ENCODE assay signal across 8 cellular contexts in the genomic region with DNA sequence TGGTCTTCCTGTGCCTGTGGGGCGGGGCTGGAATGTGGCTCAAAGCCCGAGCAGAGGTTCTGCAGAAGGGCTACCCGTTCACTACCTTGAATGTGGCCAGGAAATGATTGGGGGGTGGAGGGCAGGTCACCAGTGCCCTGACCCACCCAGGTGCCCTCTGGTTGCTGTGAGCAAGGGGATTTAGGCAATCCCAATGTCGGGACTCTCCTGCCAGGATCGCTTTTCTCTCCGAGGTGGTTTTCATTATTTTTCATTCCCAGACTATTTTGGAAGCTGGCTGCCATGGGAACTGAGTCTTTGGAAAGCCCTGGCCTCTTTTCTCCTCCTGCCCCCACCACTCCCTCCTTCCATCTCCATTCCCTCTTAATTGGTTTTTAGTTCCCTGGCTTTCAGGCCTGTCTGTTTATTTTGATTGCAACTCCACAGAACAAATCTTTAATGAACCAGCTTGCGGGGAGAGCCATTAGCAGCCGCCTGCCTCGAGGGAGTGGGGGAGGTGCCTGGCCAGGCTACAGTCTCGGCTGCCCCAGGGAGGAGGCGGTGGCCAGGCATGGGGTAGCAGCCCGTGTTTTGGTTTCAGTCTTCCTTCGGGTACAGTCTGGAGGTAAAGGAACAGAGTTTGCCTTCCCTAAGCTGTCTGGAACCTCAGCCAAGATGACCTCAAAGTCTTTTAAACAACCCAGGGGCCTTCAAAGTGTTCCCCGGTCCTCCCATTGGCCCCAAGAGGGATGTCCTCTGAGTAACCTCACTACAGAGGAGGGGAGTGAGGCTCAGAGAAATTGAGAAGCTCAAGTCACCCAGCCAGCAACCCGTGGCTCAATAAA.
A peak's percentile ranks its signal among the peaks of the same experiment; 100 is the strongest.
DNase-seq lines count a peak whose midpoint lies in the region; ATAC-seq and TF ChIP-seq lines count a peak whose summit lies in the region.

No MANE protein-coding gene starts in this region.

- peaks cover 35% of the 10 kb centered on the region for H3K4me1 ChIP-seq in body of pancreas
- H3K4me1 ChIP-seq in testis: peaks cover 53% of the 10 kb centered on the region

- H3K27ac ChIP-seq in body of pancreas: peak overlapping the region in 2 of 4 donors; percentile 27
- peak overlapping the region; percentile 61 to 77 for H3K27ac ChIP-seq in testis

- H3K27me3 ChIP-seq in body of pancreas (peaks cover 0 to 9% of the 10 kb centered on the region in 2 donors), testis (no peaks in the 10 kb centered on the region)

- H3K9me3 ChIP-seq in body of pancreas (no peaks in the 10 kb centered on the region), testis (no peaks in the 10 kb centered on the region)

- TF ChIP-seq CTCF in body of pancreas (IDR thresholded peaks at IDR 0.05) (no peak), testis (IDR thresholded peaks at IDR 0.05) (no peak)

- no peak for TF ChIP-seq POLR2A in body of pancreas (IDR thresholded peaks at IDR 0.05)
- no peak for TF ChIP-seq POLR2A in testis (IDR thresholded peaks at IDR 0.05)

- ATAC-seq in body of pancreas: peak; percentile 38
- ATAC-seq in left colon: peak; percentile 66

- 33 to 59% methylated on average over 15 of the region's 15 CpGs for WGBS in body of pancreas, 2 donors
- 28 to 40% methylated on average over 15 of the region's 15 CpGs for WGBS in testis, 2 donors

- intact Hi-C loops in body of pancreas (cut with DNase I) (no loop called here), left colon (cut with DNase I, micrococcal nuclease) (no loop called here), testis (cut with DNase I; ENCODE audit: low total_unique reads) (no loop called here)

- peak; percentile 39 to 46 for DNase-seq in NCI-H2081 (lab: John Stamatoyannopoulos, UW)
- no peak for DNase-seq in NCI-H2081 treated with DMSO at 0.1 percent for 48 hours (lab: John Stamatoyannopoulos, UW)
- DNase-seq in body of pancreas: peak in 1 of 4 donors; percentile 45
- peak; percentile 57 to 63 for DNase-seq in left colon
- DNase-seq in testis: peak; percentile 77
- DNase-seq in SKM-1 treated with dmso at 0.1 percent for 144 hours (lab: John Stamatoyannopoulos, UW; ENCODE audit: unreplicated experiment): no peak
- no peak for DNase-seq in activated CD4-positive, alpha-beta T cell treated with anti-CD3 and anti-CD28 coated beads for 4 hours
- no peak for DNase-seq in activated naive CD4-positive, alpha-beta T cell treated with anti-CD3 and anti-CD28 coated beads, Interleukin-2, amount 50 U/mL, for 16 hours

- H3K4me3 ChIP-seq in body of pancreas (no peak overlapping the region), testis (no peak overlapping the region)

- H3K36me3 ChIP-seq in body of pancreas (replicated peaks in 1 of 2; ENCODE audit: insufficient read depth in 1 of 2, low read depth in 2 of 2) (no peaks in the 10 kb centered on the region), testis (ENCODE audit: low read depth, missing control alignments) (no peaks in the 10 kb centered on the region)

Comparison
In these comparisons a context has a peak if more than half of its experiments do, and no peak if none do; other contexts are left out.
1. DNase-seq: peak in NCI-H2081 (2 of 2), left colon (2 of 2) and testis (single experiment); none in NCI-H2081 treated with DMSO at 0.1 percent for 48 hours (single experiment), SKM-1 treated with dmso at 0.1 percent for 144 hours (single experiment), activated CD4-positive, alpha-beta T cell treated with anti-CD3 and anti-CD28 coated beads for 4 hours (0 of 2) and activated naive CD4-positive, alpha-beta T cell treated with anti-CD3 and anti-CD28 coated beads, Interleukin-2, amount 50 U/mL, for 16 hours (single experiment).